1 cellular context compared by ENCODE assay signal in genomic region chr4:105767579-105767978, GRCh38.
TF ChIP-seq lines count a peak whose summit lies in the region.

No MANE protein-coding gene starts in this region.

TF ChIP-seq in HepG2, 621 proteins besides CTCF, POLR2A, EP300 and RAD21 (continued from another document):
- TF ChIP-seq ZBTB10 (CRISPR knock-in tag; IDR thresholded peaks at IDR 0.05; ENCODE audit: borderline replicate concordance) (no peak), PAF1 (CRISPR knock-in tag; IDR thresholded peaks at IDR 0.05) (no peak), SP4 (CRISPR knock-in tag; IDR thresholded peaks at IDR 0.05) (no peak)
